Comparison of ENCODE assay signal across 8 cellular contexts in the genomic region with DNA sequence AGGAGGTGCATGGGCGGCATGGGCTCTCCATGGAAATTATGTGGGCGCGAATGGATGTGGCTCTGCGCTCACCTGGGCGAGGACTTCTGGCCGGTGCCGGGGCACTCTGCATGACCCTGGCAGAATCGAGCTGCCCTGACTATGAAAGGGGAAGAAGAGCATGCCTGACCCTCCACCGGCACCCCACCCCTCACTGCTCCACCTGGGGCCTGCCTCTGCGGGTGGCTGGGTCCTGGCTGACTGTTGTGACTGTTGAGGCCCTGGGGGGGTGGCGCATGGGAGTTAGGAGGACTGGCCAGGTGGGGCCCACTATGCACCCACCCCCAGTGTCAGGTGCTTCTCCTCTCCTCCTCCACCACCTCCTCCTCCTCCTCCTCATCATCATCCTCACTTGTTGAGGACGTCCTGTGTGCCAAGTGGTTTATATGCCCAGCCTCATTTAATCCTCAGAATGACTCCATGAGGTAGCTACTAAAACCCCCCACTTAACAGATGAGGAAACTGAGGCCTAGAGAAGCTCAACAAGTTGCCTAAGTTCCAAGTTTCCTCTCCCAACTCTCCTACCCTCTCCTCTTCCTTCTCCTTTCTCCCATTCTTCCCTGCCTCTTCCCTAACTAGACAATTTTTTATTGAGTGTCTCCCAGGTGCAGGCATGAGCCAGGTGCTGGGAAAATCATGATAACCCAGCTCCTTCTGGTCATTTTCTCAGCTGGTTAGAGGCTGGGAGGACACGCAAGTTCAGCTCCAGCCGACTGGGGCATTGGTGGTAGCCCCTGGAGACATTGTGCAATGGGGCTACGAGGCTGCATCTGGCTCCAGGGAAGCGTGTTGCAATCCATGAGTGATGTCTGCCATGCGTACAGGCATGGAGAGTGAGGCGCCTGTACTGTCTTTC. TPM values are rescaled to one million over a fixed set of nuclear protein-coding genes. Genes with fewer than 3 reads are reported as not detected.
DNase-seq lines count a peak whose midpoint lies in the region; ATAC-seq and TF ChIP-seq lines count a peak whose summit lies in the region.

No MANE protein-coding gene starts in this region.

- no peaks in the 10 kb centered on the region for H3K27me3 Mint-ChIP-seq in activated CD8-positive, alpha-beta T cell treated with anti-CD3 and anti-CD28 coated beads, Interleukin-2, amount 10 ng/mL, durations not matched to agents 7 days and 5 days (ENCODE audit: low read depth)
- peaks cover 16 to 25% (median 22%) of the 10 kb centered on the region in 3 donors for H3K27me3 Mint-ChIP-seq in immature natural killer cell (ENCODE audit: low read depth in 3 of 3)

- peaks cover 1% of the 10 kb centered on the region for H3K36me3 Mint-ChIP-seq in activated CD8-positive, alpha-beta T cell treated with anti-CD3 and anti-CD28 coated beads, Interleukin-2, amount 10 ng/mL, durations not matched to agents 7 days and 5 days (ENCODE audit: low read depth)
- no peaks in the 10 kb centered on the region for H3K36me3 Mint-ChIP-seq in immature natural killer cell

- intact Hi-C loops in transverse colon (cut with DNase I; ENCODE audit: low total_unique reads) = no loop called here

- H3K9me3 Mint-ChIP-seq in activated CD8-positive, alpha-beta T cell treated with anti-CD3 and anti-CD28 coated beads, Interleukin-2, amount 10 ng/mL, durations not matched to agents 7 days and 5 days (ENCODE audit: insufficient read depth) = no peaks in the 10 kb centered on the region
- H3K9me3 Mint-ChIP-seq in immature natural killer cell = peaks cover 0 to 3% (median 0%) of the 10 kb centered on the region in 6 donors

- in situ Hi-C loops in transverse colon (cut with MboI; ENCODE audit: low pct_ligation_motif_present in 1 of 4, low pct_unique_long_range_greater_than_20kb in 1 of 4, low sequenced_read_pairs in 3 of 4) = no loop called here

- H3K4me1 ChIP-seq in transverse colon = peaks cover 37 to 64% (median 46%) of the 10 kb centered on the region in 4 donors

- no peak for TF ChIP-seq POLR2A in transverse colon (IDR thresholded peaks at IDR 0.05)

- WGBS in transverse colon (ENCODE audit: low coverage in 1 of 2), 2 donors = 76% methylated on average over 18 of the region's 18 CpGs; no CpG with 5 or more reads in 1 of the 2 donors

- H3K27ac ChIP-seq in transverse colon = peak overlapping the region; percentile 81 to 85 (median 84)

- H3K9me3 ChIP-seq in transverse colon = no peaks in the 10 kb centered on the region

- CTCF ChIA-PET in activated CD8-positive, alpha-beta T cell treated with anti-CD3 and anti-CD28 coated beads, Interleukin-2, amount 10 ng/mL, durations not matched to agents 7 days and 5 days (lab: Charles Lee) = interaction anchor here (0.9 to 1.6 kb wide), 3 partner anchors 16 to 374 kb away, joined by 3 to 5 read pairs (median 4); no protein-coding TSS in a partner anchor

- H3K27me3 ChIP-seq in transverse colon = no peaks in the 10 kb centered on the region

- H3K4me3 ChIP-seq in transverse colon = no peak overlapping the region

- H3K27ac Mint-ChIP-seq in activated CD8-positive, alpha-beta T cell treated with anti-CD3 and anti-CD28 coated beads, Interleukin-2, amount 10 ng/mL, durations not matched to agents 7 days and 5 days = peak overlapping the region; percentile 95
- peak overlapping the region in 5 of 6 donors; percentile 60 to 94 (median 89) for H3K27ac Mint-ChIP-seq in immature natural killer cell

- H3K4me1 Mint-ChIP-seq in activated CD8-positive, alpha-beta T cell treated with anti-CD3 and anti-CD28 coated beads, Interleukin-2, amount 10 ng/mL, durations not matched to agents 7 days and 5 days (ENCODE audit: low read depth) = peaks cover 65% of the 10 kb centered on the region
- peaks cover 58 to 71% of the 10 kb centered on the region in 2 donors for H3K4me1 Mint-ChIP-seq in immature natural killer cell

- H3K36me3 ChIP-seq in transverse colon = no peaks in the 10 kb centered on the region

- no peak for TF ChIP-seq EP300 in transverse colon (IDR thresholded peaks at IDR 0.05; ENCODE audit: low read depth)

- peak overlapping the region; percentile 68 for H3K4me3 Mint-ChIP-seq in activated CD8-positive, alpha-beta T cell treated with anti-CD3 and anti-CD28 coated beads, Interleukin-2, amount 10 ng/mL, durations not matched to agents 7 days and 5 days
- peak overlapping the region; percentile 73 to 92 (median 80) for H3K4me3 Mint-ChIP-seq in immature natural killer cell

- no peak for TF ChIP-seq CTCF in transverse colon (IDR thresholded peaks at IDR 0.05)

- DNase-seq in activated naive CD4-positive, alpha-beta T cell treated with anti-CD3 and anti-CD28 coated beads, Interleukin-2, amount 50 U/mL, for 16 hours = peak; percentile 8
- DNase-seq in activated naive CD4-positive, alpha-beta T cell (lab: John Stamatoyannopoulos, UW) = no peak
- DNase-seq in activated CD8-positive, alpha-beta T cell treated with anti-CD3 and anti-CD28 coated beads, Interleukin-2, amount 10 ng/mL, durations not matched to agents 7 days and 5 days = no peak
- DNase-seq in immature natural killer cell (no peak), transverse colon (peak; percentile 50)
- no peak for DNase-seq in stimulated activated naive CD8-positive, alpha-beta T cell treated with anti-CD3 and anti-CD28 coated beads, Interleukin-15, Interleukin-2, amounts not matched to agents 100 U/mL and 50 U/mL, for 24 hours
- DNase-seq in activated effector memory CD4-positive, alpha-beta T cell treated with Interleukin-2 at 50 U/mL for 16 hours = no peak
- no peak for DNase-seq in activated T-cell treated with anti-CD3 and anti-CD28 coated beads, Interleukin-2, amount 50 U/mL, for 1 hour

- no peak for ATAC-seq in activated CD8-positive, alpha-beta T cell treated with anti-CD3 and anti-CD28 coated beads, Interleukin-2, amount 10 ng/mL, durations not matched to agents 7 days and 5 days
- no peak for ATAC-seq in stimulated activated naive CD8-positive, alpha-beta T cell treated with anti-CD3 and anti-CD28 coated beads, Interleukin-15, Interleukin-2, amounts not matched to agents 100 U/mL and 50 U/mL, for 24 hours

- POLR2A ChIA-PET in activated CD8-positive, alpha-beta T cell treated with anti-CD3 and anti-CD28 coated beads, Interleukin-2, amount 10 ng/mL, durations not matched to agents 7 days and 5 days (lab: Charles Lee) = interaction anchor here (1.0 to 1.9 kb wide), 4 partner anchors 14 to 42 kb away, joined by 3 to 8 read pairs (median 4); no protein-coding TSS in a partner anchor

RNA-seq across cellular contexts. Expression of a gene that starts 2.3 kb away (rescaled TPM):
- total RNA-seq in activated CD8-positive, alpha-beta T cell treated with anti-CD3 and anti-CD28 coated beads, Interleukin-2, amount 10 ng/mL, durations not matched to agents 7 days and 5 days = not detected
- not detected for polyA plus RNA-seq in immature natural killer cell
- 1 to 10 TPM in 1 of 4 donors, under 1 TPM in 1, not detected in 2; 0.55 to 1.1 TPM for total RNA-seq in transverse colon

Comparison
In these comparisons a context has a peak if more than half of its experiments do, and no peak if none do; other contexts are left out.
1. DNase-seq: peak in activated naive CD4-positive, alpha-beta T cell treated with anti-CD3 and anti-CD28 coated beads, Interleukin-2, amount 50 U/mL, for 16 hours (single experiment) and transverse colon (single experiment); none in activated naive CD4-positive, alpha-beta T cell (0 of 4), activated CD8-positive, alpha-beta T cell treated with anti-CD3 and anti-CD28 coated beads, Interleukin-2, amount 10 ng/mL, durations not matched to agents 7 days and 5 days (single experiment), immature natural killer cell (0 of 3), stimulated activated naive CD8-positive, alpha-beta T cell treated with anti-CD3 and anti-CD28 coated beads, Interleukin-15, Interleukin-2, amounts not matched to agents 100 U/mL and 50 U/mL, for 24 hours (single experiment), activated effector memory CD4-positive, alpha-beta T cell treated with Interleukin-2 at 50 U/mL for 16 hours (single experiment) and activated T-cell treated with anti-CD3 and anti-CD28 coated beads, Interleukin-2, amount 50 U/mL, for 1 hour (single experiment).